2 cellular contexts compared by ENCODE assay signal in genomic region chr9:95615246-95615645, GRCh38.
TF ChIP-seq lines count a peak whose summit lies in the region.

No MANE protein-coding gene starts in this region.

TF ChIP-seq in GM23338, 12 proteins besides CTCF, POLR2A, EP300 and RAD21 (continued from another document):
- TF ChIP-seq REST (IDR thresholded peaks at IDR 0.05; ENCODE audit: unreplicated experiment) (no peak), ZNF331 (CRISPR knock-in tag; IDR thresholded peaks at IDR 0.05; ENCODE audit: low read depth) (no peak), ETS1 (IDR thresholded peaks at IDR 0.05) (no peak)

TF ChIP-seq in H1, 55 proteins besides CTCF, POLR2A, EP300 and RAD21 (continued from another document):
- TF ChIP-seq SIX5 (IDR thresholded peaks at IDR 0.05; ENCODE audit: low read depth, low read length), result no peak
TF ChIP-seq in H1: peak in this region for 0.
